ENCODE assay signal across 9 cellular contexts in genomic region chr15:59637507-59637906, GRCh38. TPM values are rescaled to one million over a fixed set of nuclear protein-coding genes. Genes with fewer than 3 reads are reported as not detected.
DNase-seq lines count a peak whose midpoint lies in the region; ATAC-seq, FAIRE-seq and TF ChIP-seq lines count a peak whose summit lies in the region.
"Not testable (repeated sequence)": the region's sequence is repeated elsewhere in the genome, so short reads cannot be mapped to it uniquely, and the experiment has no call there.
"Had no signal": no experiment of that assay in that cellular context is flagged by ENCODE, and none has a peak within 500 bp of the region (broad histone marks: within the 10 kb centered on the region; RNA-seq: fewer than 3 reads in every experiment).

No MANE protein-coding gene starts in this region.

- H4K20me1 ChIP-seq in PC-9 (ENCODE audit: insufficient read depth); GM12878 (ENCODE audit: control insufficient read depth, insufficient read depth): not testable (repeated sequence)

- not testable (repeated sequence) for TF ChIP-seq EP300 in GM12878 (IDR thresholded peaks at IDR 0.05; ENCODE audit: borderline replicate concordance in 1 of 2, control insufficient read depth in 1 of 2, low read depth in 2 of 2, low read length in 2 of 2)

- FAIRE-seq in GM18507 (lab: Jason Lieb, UNC) (peak; percentile 38), GM12878 (lab: Jason Lieb, UNC) (peak; percentile 44)

- not testable (repeated sequence) for H3K9me3 ChIP-seq in CD4-positive, alpha-beta T cell (ENCODE audit: control insufficient read depth, low read length); PC-9 (ENCODE audit: insufficient read depth, low read depth); GM12878 (replicated peaks; ENCODE audit: control insufficient read depth, insufficient read depth, low read length); left lung

- POLR2A ChIA-PET in CD4-positive, alpha-beta T cell (lab: Charles Lee); GM12878 (lab: Charles Lee): not testable (repeated sequence)
- POLR2A ChIA-PET in PC-9 (lab: Charles Lee; ENCODE audit: unreplicated experiment) = interaction anchor here (0.6 kb wide), 1 partner anchor 198 kb away, joined by 3 read pairs; no protein-coding TSS in a partner anchor

- not testable (repeated sequence) for H3K4me1 ChIP-seq in PC-9 (replicated peaks; ENCODE audit: insufficient read depth); GM12878 (ENCODE audit: control insufficient read depth, insufficient read depth, low read length); left lung

- H3K4me3 ChIP-seq in LNCaP clone FGC (ENCODE audit: low read depth, low read length); PC-9; GM12878; epithelial cell of esophagus (ENCODE audit: low read length); left lung: not testable (repeated sequence)

- not testable (repeated sequence) for H3K27me3 Mint-ChIP-seq in CD4-positive, alpha-beta T cell

- not testable (repeated sequence) for H3F3A ChIP-seq in PC-9 (ENCODE audit: insufficient read depth, low read depth)

- DNase-seq in CD4-positive, alpha-beta T cell; GM18507 (ENCODE audit: extremely low spot score, insufficient read length, low read depth); LNCaP clone FGC (ENCODE audit: low read depth); PC-9; GM12878 (ENCODE audit: low read depth, low spot score); left lung: not testable (repeated sequence)
- DNase-seq in epithelial cell of esophagus (ENCODE audit: low read depth) = peak; percentile 13

- H3K27me3 ChIP-seq in CD4-positive, alpha-beta T cell (ENCODE audit: control insufficient read depth, insufficient read depth, low read length); PC-9 (ENCODE audit: insufficient read depth, low read depth); GM12878 (replicated peaks in 1 of 2; ENCODE audit: control insufficient read depth in 2 of 2, insufficient read depth in 2 of 2, low read length in 1 of 2); left lung: not testable (repeated sequence)

- H3K36me3 Mint-ChIP-seq in CD4-positive, alpha-beta T cell (ENCODE audit: low read depth) = peaks cover 52% of the 10 kb centered on the region

- intact Hi-C loops in CD4-positive, alpha-beta T cell (cut with DNase I, micrococcal nuclease); PC-9 (cut with micrococcal nuclease; ENCODE audit: unreplicated experiment); GM12878 (cut with micrococcal nuclease; ENCODE audit: unreplicated experiment); left lung (cut with DNase I): not testable (repeated sequence)

- H3K4me2 ChIP-seq in PC-9; GM12878 (ENCODE audit: control insufficient read depth, insufficient read depth): not testable (repeated sequence)

- not testable (repeated sequence) for TF ChIP-seq CTCF in CD4-positive, alpha-beta T cell (IDR thresholded peaks at IDR 0.05); GM12878 (IDR thresholded peaks at IDR 0.05 in 2 of 3, conservative IDR thresholded peaks at IDR 0.05 in 1 of 3; ENCODE audit: control insufficient read depth in 2 of 3, extremely low read depth in 1 of 3, insufficient read depth in 1 of 3, low read depth in 3 of 3, low read length in 3 of 3); epithelial cell of esophagus (IDR thresholded peaks at IDR 0.05; ENCODE audit: insufficient read depth, low read depth, low read length, missing control alignments); left lung (IDR thresholded peaks at IDR 0.05)
- TF ChIP-seq CTCF in LNCaP clone FGC (IDR thresholded peaks at IDR 0.05; ENCODE audit: control insufficient read depth, extremely low read depth, insufficient read depth) (peak; percentile 35), PC-9 (conservative IDR thresholded peaks at IDR 0.05) (peak; percentile 40; the same call in 1 of the 2 replicates)

- not testable (repeated sequence) for H3K9me2 ChIP-seq in PC-9 (ENCODE audit: insufficient read depth)

- H3K27ac ChIP-seq in CD4-positive, alpha-beta T cell (ENCODE audit: low read depth, low read length); PC-9; GM12878 (ENCODE audit: control insufficient read depth, insufficient read depth); left lung: not testable (repeated sequence)

- not testable (repeated sequence) for H3K9ac ChIP-seq in GM12878 (ENCODE audit: control insufficient read depth, insufficient read depth, low read length)

- RAD21 ChIA-PET in GM12878 (lab: Charles Lee; ENCODE audit: unreplicated experiment) = interaction anchor here (1.5 kb wide), 1 partner anchor 105 kb away, joined by 4 read pairs; no protein-coding TSS in a partner anchor

- not testable (repeated sequence) for H3K9me3 Mint-ChIP-seq in CD4-positive, alpha-beta T cell

- not testable (repeated sequence) for H3K4me3 Mint-ChIP-seq in CD4-positive, alpha-beta T cell

- CTCF ChIA-PET in CD4-positive, alpha-beta T cell (lab: Charles Lee); PC-9 (lab: Charles Lee): not testable (repeated sequence)
- CTCF ChIA-PET in GM12878 (lab: Yijun Ruan, JAX) = interaction anchor here (10.5 kb wide), 1 partner anchor 105 kb away, joined by 71 read pairs; no protein-coding TSS in a partner anchor

- H3K79me2 ChIP-seq in PC-9 (ENCODE audit: low read depth); GM12878 (ENCODE audit: control insufficient read depth, insufficient read depth, low read length): not testable (repeated sequence)

- not testable (repeated sequence) for TF ChIP-seq RAD21 in GM12878 (IDR thresholded peaks at IDR 0.05; ENCODE audit: insufficient read depth, low read depth, low read length)

- BruUV-seq in PC-9 (replicated peaks; lab: Mats Ljungman, UMichigan); GM12878 (replicated peaks; lab: Mats Ljungman, UMichigan): not testable (repeated sequence)

- not testable (repeated sequence) for TF ChIP-seq POLR2A in GM12878 (IDR thresholded peaks at IDR 0.05; ENCODE audit: low read depth, low read length)

- not testable (repeated sequence) for H3K4me1 Mint-ChIP-seq in CD4-positive, alpha-beta T cell (ENCODE audit: low read depth)

- SMC1A ChIA-PET in GM12878 (lab: Charles Lee; ENCODE audit: uncharacterized antibody, unreplicated experiment) = not testable (repeated sequence)

- in situ Hi-C loops in GM12878 (cut with MboI) = not testable (repeated sequence)

- peak overlapping the region; percentile 45 for H3K27ac Mint-ChIP-seq in CD4-positive, alpha-beta T cell

- ATAC-seq in CD4-positive, alpha-beta T cell (ENCODE audit: poor library complexity); GM12878: not testable (repeated sequence)
- ATAC-seq in left lung = peak; percentile 72

- WGBS in GM12878 (ENCODE audit: insufficient coverage, insufficient replicate concordance, low lambda C conversion rate, missing lambda C conversion rate) = 100% methylated on average over 2 of the region's 2 CpGs

- H2AFZ ChIP-seq in PC-9; GM12878 (ENCODE audit: control insufficient read depth, low read depth, low read length): not testable (repeated sequence)

- not testable (repeated sequence) for H3K36me3 ChIP-seq in PC-9 (ENCODE audit: low read depth); GM12878 (ENCODE audit: control insufficient read depth in 2 of 2, insufficient read depth in 2 of 2, low read length in 1 of 2)
- peaks cover 0 to 43% of the 10 kb centered on the region in 2 donors for H3K36me3 ChIP-seq in left lung

RNA-seq across cellular contexts. Expression of gene GTF2A2, which starts 19.8 kb away (rescaled TPM):
- total RNA-seq in CD4-positive, alpha-beta T cell = 10 to 100 TPM; 40.3 to 44.6 TPM
- total RNA-seq in PC-9 (2021) (80.8 and 111 TPM in 2 replicates), GM12878 (2014; rRNA removed) (89.2 and 104 TPM in 2 replicates), GM12878 (2014; rRNA removed; fragmentation: Illumina TruSeq; extraction: Trizol) (98.1 and 105 TPM in 2 replicates), GM12878 (2021) (150 and 160 TPM in 2 replicates), left lung (100 to 1,000 TPM; 101 to 104 TPM)
- 23.3 and 27.0 TPM in 2 replicates for total RNA-seq in GM12878 (2013; cell fraction: nucleolus; rRNA removed)
- polyA plus RNA-seq in GM12878 (2011; ENCODE audit: low read depth) = 56.6 TPM
- polyA plus RNA-seq in GM12878 (2011; rRNA removed) (93.9 and 172 TPM in 2 replicates), GM12878 (2014; fragmentation: Illumina TruSeq; extraction: Trizol) (108 and 124 TPM in 2 replicates), GM12878 (2014; fragmentation: Nextera tagmentation; extraction: Ambion mirVana) (100 to 1,000 TPM; 479 to 565 TPM), GM12878 (2014; rRNA removed) (101 and 103 TPM in 2 replicates), GM12878 (2016; fragmentation: Nextera tagmentation; extraction: Ambion mirVana) (100 to 1,000 TPM; 486 to 493 TPM)
- 43.4 and 48.7 TPM in 2 replicates for polyA plus RNA-seq in GM12878 (2011; cell fraction: cytosol; rRNA removed)
- 22.4 and 46.6 TPM in 2 replicates for polyA plus RNA-seq in GM12878 (2011; cell fraction: nucleus; rRNA removed)
- 68.8 and 94.4 TPM in 2 replicates for polyA plus RNA-seq in GM12878 (2012)
- 13.6 and 15.9 TPM in 2 replicates for polyA minus RNA-seq in GM12878 (2011; rRNA and poly(A)+ RNA removed)
- polyA minus RNA-seq in GM12878 (2011; cell fraction: cytosol; rRNA and poly(A)+ RNA removed) = 9.5 and 14.2 TPM in 2 replicates
- polyA minus RNA-seq in GM12878 (2011; cell fraction: nucleus; rRNA and poly(A)+ RNA removed) = 8.7 and 11.8 TPM in 2 replicates

RNA-seq across cellular contexts. Expression of gene GCNT3, which starts 25.9 kb away (rescaled TPM):
- not detected for total RNA-seq in CD4-positive, alpha-beta T cell
- total RNA-seq in PC-9 (2021) (0.52 and 0.80 TPM in 2 replicates), GM12878 (2014; rRNA removed) (0.05 and 0.34 TPM in 2 replicates), GM12878 (2014; rRNA removed; fragmentation: Illumina TruSeq; extraction: Trizol) (0.04 and 0.23 TPM in 2 replicates), GM12878 (2021) (0.11 and 0.31 TPM in 2 replicates), left lung (1 to 10 TPM; 4.7 to 7.3 TPM)
- not detected in 2 replicates for total RNA-seq in GM12878 (2013; cell fraction: nucleolus; rRNA removed)
- not detected for polyA plus RNA-seq in GM12878 (2011; ENCODE audit: low read depth)
- polyA plus RNA-seq in GM12878 (2011; rRNA removed) (0.53 and 0.55 TPM in 2 replicates), GM12878 (2014; fragmentation: Illumina TruSeq; extraction: Trizol) (0.12 TPM in 1 of 2 replicates, not detected in the other), GM12878 (2014; fragmentation: Nextera tagmentation; extraction: Ambion mirVana) (under 1 TPM in 1 of 2 experiments, not detected in 1; 0.38 TPM), GM12878 (2014; rRNA removed) (0.03 and 0.05 TPM in 2 replicates), GM12878 (2016; fragmentation: Nextera tagmentation; extraction: Ambion mirVana) (under 1 TPM in 1 of 2 experiments, not detected in 1; 0.20 TPM)
- 0.28 and 0.51 TPM in 2 replicates for polyA plus RNA-seq in GM12878 (2011; cell fraction: cytosol; rRNA removed)
- polyA plus RNA-seq in GM12878 (2011; cell fraction: nucleus; rRNA removed) = 0.15 and 0.27 TPM in 2 replicates
- polyA plus RNA-seq in GM12878 (2012) = 0.08 and 0.21 TPM in 2 replicates
- 0.36 and 0.73 TPM in 2 replicates for polyA minus RNA-seq in GM12878 (2011; rRNA and poly(A)+ RNA removed)
- polyA minus RNA-seq in GM12878 (2011; cell fraction: cytosol; rRNA and poly(A)+ RNA removed) = not detected in 2 replicates
- 0.48 and 0.60 TPM in 2 replicates for polyA minus RNA-seq in GM12878 (2011; cell fraction: nucleus; rRNA and poly(A)+ RNA removed)
- total RNA-seq: A673, H7 had no signal

RNA-seq across cellular contexts. Expression of gene BNIP2, which starts 51.6 kb away (rescaled TPM):
- total RNA-seq in CD4-positive, alpha-beta T cell = 100 to 1,000 TPM; 109 TPM
- total RNA-seq in PC-9 (2021) (59.5 and 64.3 TPM in 2 replicates), GM12878 (2014; rRNA removed) (61.2 and 68.1 TPM in 2 replicates), GM12878 (2014; rRNA removed; fragmentation: Illumina TruSeq; extraction: Trizol) (88.3 and 90.2 TPM in 2 replicates), GM12878 (2021) (60.2 and 63.1 TPM in 2 replicates), left lung (10 to 100 TPM; 66.0 to 87.3 TPM)
- total RNA-seq in GM12878 (2013; cell fraction: nucleolus; rRNA removed) = 109 and 110 TPM in 2 replicates
- polyA plus RNA-seq in GM12878 (2011; ENCODE audit: low read depth) = 19.6 TPM
- polyA plus RNA-seq in GM12878 (2011; rRNA removed) (51.8 and 86.2 TPM in 2 replicates), GM12878 (2014; fragmentation: Illumina TruSeq; extraction: Trizol) (82.4 and 103 TPM in 2 replicates), GM12878 (2014; fragmentation: Nextera tagmentation; extraction: Ambion mirVana) (10 to 100 TPM; 29.9 to 58.5 TPM), GM12878 (2014; rRNA removed) (64.5 and 74.2 TPM in 2 replicates), GM12878 (2016; fragmentation: Nextera tagmentation; extraction: Ambion mirVana) (100 to 1,000 TPM; 113 to 122 TPM)
- polyA plus RNA-seq in GM12878 (2011; cell fraction: cytosol; rRNA removed) = 22.8 and 49.6 TPM in 2 replicates
- polyA plus RNA-seq in GM12878 (2011; cell fraction: nucleus; rRNA removed) = 20.1 and 44.3 TPM in 2 replicates
- 40.0 and 41.6 TPM in 2 replicates for polyA plus RNA-seq in GM12878 (2012)
- 11.2 and 23.2 TPM in 2 replicates for polyA minus RNA-seq in GM12878 (2011; rRNA and poly(A)+ RNA removed)
- 18.8 and 22.9 TPM in 2 replicates for polyA minus RNA-seq in GM12878 (2011; cell fraction: cytosol; rRNA and poly(A)+ RNA removed)
- 16.2 and 27.7 TPM in 2 replicates for polyA minus RNA-seq in GM12878 (2011; cell fraction: nucleus; rRNA and poly(A)+ RNA removed)
